In genomic region chr4:169238445-169238844, GRCh38 we compare ENCODE assay signal across 12 cellular contexts. TPM values are rescaled to one million over a fixed set of nuclear protein-coding genes. Genes with fewer than 3 reads are reported as not detected.
DNase-seq lines count a peak whose midpoint lies in the region; ATAC-seq and TF ChIP-seq lines count a peak whose summit lies in the region.
"Had no signal": no experiment of that assay in that cellular context is flagged by ENCODE, and none has a peak within 500 bp of the region (broad histone marks: within the 10 kb centered on the region; RNA-seq: fewer than 3 reads in every experiment).

No MANE protein-coding gene starts in this region.

- H2BK5ac ChIP-seq in IMR-90 (ENCODE audit: low read depth, low read length, poor library complexity, severe bottlenecking) = no peak overlapping the region

- no peaks in the 10 kb centered on the region for H3K36me3 Mint-ChIP-seq in CD8-positive, alpha-beta T cell

- intact Hi-C loops in IMR-90 (cut with micrococcal nuclease) = no loop called here
- intact Hi-C loops in right cardiac atrium (cut with DNase I) = no loop called here
- intact Hi-C loops in CD8-positive, alpha-beta T cell (cut with DNase I, micrococcal nuclease) = no loop called here

- BruUV-seq in IMR-90 (replicated peaks; lab: Mats Ljungman, UMichigan) = no TSS peak

- peaks cover 18% of the 10 kb centered on the region for H3K9me1 ChIP-seq in IMR-90 (ENCODE audit: insufficient read depth, low read length)

- no peak overlapping the region for H4K8ac ChIP-seq in IMR-90 (ENCODE audit: low read depth in 2 of 2, low read length in 2 of 2)

- H3K9me3 ChIP-seq in IMR-90 (ENCODE audit: control insufficient read depth, insufficient read depth, low read length) (no peaks in the 10 kb centered on the region), right cardiac atrium (ENCODE audit: control insufficient read depth, low read length) (no peaks in the 10 kb centered on the region), smooth muscle cell (replicated peaks; ENCODE audit: low read depth) (no peaks in the 10 kb centered on the region)
- no peaks in the 10 kb centered on the region for H3K9me3 ChIP-seq in CD8-positive, alpha-beta T cell (ENCODE audit: low read length)
- no peaks in the 10 kb centered on the region for H3K9me3 ChIP-seq in effector memory CD4-positive, alpha-beta T cell (ENCODE audit: control insufficient read depth, low read length)
- H3K9me3 ChIP-seq: suprapubic skin had no signal

- H3K18ac ChIP-seq in IMR-90 (ENCODE audit: low read depth, low read length) = no peak overlapping the region

- peaks cover 87% of the 10 kb centered on the region for H3K79me2 ChIP-seq in smooth muscle cell (ENCODE audit: low read depth)

- H2AK9ac ChIP-seq in IMR-90 (replicated peaks; ENCODE audit: low read depth, low read length, poor library complexity) = no peak overlapping the region

- H2BK120ac ChIP-seq in IMR-90 (ENCODE audit: low read depth, low read length) = no peak overlapping the region

- no peaks in the 10 kb centered on the region for H3K27me3 ChIP-seq in IMR-90 (ENCODE audit: control insufficient read depth, insufficient read depth, low read length)
- no peaks in the 10 kb centered on the region for H3K27me3 ChIP-seq in right cardiac atrium (ENCODE audit: control insufficient read depth, insufficient read depth)
- no peaks in the 10 kb centered on the region for H3K27me3 ChIP-seq in smooth muscle cell (ENCODE audit: low read depth)
- H3K27me3 ChIP-seq in CD8-positive, alpha-beta T cell (ENCODE audit: insufficient read depth, low read length) = no peaks in the 10 kb centered on the region
- H3K27me3 ChIP-seq in effector memory CD4-positive, alpha-beta T cell (replicated peaks; ENCODE audit: control insufficient read depth, insufficient read depth, low read length, poor library complexity, severe bottlenecking) = no peaks in the 10 kb centered on the region
- H3K27me3 ChIP-seq: suprapubic skin had no signal

- no peaks in the 10 kb centered on the region for H3F3A ChIP-seq in smooth muscle cell (ENCODE audit: low read depth)

- no peak overlapping the region for H3K4me2 ChIP-seq in IMR-90 (ENCODE audit: low read depth, low read length)
- no peak overlapping the region for H3K4me2 ChIP-seq in smooth muscle cell

- H3K27me3 Mint-ChIP-seq in CD8-positive, alpha-beta T cell (ENCODE audit: low read depth) = peaks cover 2% of the 10 kb centered on the region

- DNase-seq in IMR-90 (peak; percentile 47), amniotic epithelial cell (ENCODE audit: low read depth) (peak; percentile 51), right cardiac atrium (no peak), smooth muscle cell (lab: John Stamatoyannopoulos, UW; ENCODE audit: unreplicated experiment) (no peak), NCI-H2081 treated with DMSO at 0.1 percent for 48 hours (lab: John Stamatoyannopoulos, UW) (no peak)
- no peak for DNase-seq in CD8-positive, alpha-beta T cell
- no peak for DNase-seq in effector memory CD4-positive, alpha-beta T cell
- DNase-seq: Calu3, NCI-H1417, NCI-H748 treated with DMSO at 0.1 percent for 48 hours, SIG-M5 had no signal

- H3K36me3 ChIP-seq in IMR-90 (ENCODE audit: control insufficient read depth, insufficient read depth, low read length) = no peaks in the 10 kb centered on the region; the same call in 1 of the 2 replicates
- H3K36me3 ChIP-seq in smooth muscle cell (ENCODE audit: low read depth) = no peaks in the 10 kb centered on the region
- no peaks in the 10 kb centered on the region for H3K36me3 ChIP-seq in CD8-positive, alpha-beta T cell (ENCODE audit: insufficient read depth, low read length)
- no peaks in the 10 kb centered on the region for H3K36me3 ChIP-seq in effector memory CD4-positive, alpha-beta T cell (ENCODE audit: control insufficient read depth, insufficient read depth, low read length)
- H3K36me3 ChIP-seq: suprapubic skin had no signal

- H3K4me1 Mint-ChIP-seq in CD8-positive, alpha-beta T cell (ENCODE audit: low read depth) = no peaks in the 10 kb centered on the region

- no peak for TF ChIP-seq CTCF in IMR-90 (conservative IDR thresholded peaks at IDR 0.05; ENCODE audit: low read depth, low read length)
- TF ChIP-seq CTCF in smooth muscle cell (IDR thresholded peaks at IDR 0.05; ENCODE audit: borderline replicate concordance, insufficient read depth, poor library complexity, severe bottlenecking) = no peak
- no peak for TF ChIP-seq CTCF in CD8-positive, alpha-beta T cell (IDR thresholded peaks at IDR 0.05)

- CTCF ChIA-PET in IMR-90 (lab: Yijun Ruan, JAX) = interaction anchor here (0.6 kb wide), 2 partner anchors 35 to 40 kb away, joined by 3 read pairs; no protein-coding TSS in a partner anchor
- CTCF ChIA-PET in CD8-positive, alpha-beta T cell (lab: Charles Lee) = no interaction called here

- no peak overlapping the region for H3K4me3 ChIP-seq in IMR-90 (ENCODE audit: insufficient read depth, low read depth, low read length)
- H3K4me3 ChIP-seq in right cardiac atrium (ENCODE audit: low read length) = no peak overlapping the region
- H3K4me3 ChIP-seq in smooth muscle cell = no peak overlapping the region
- no peak overlapping the region for H3K4me3 ChIP-seq in CD8-positive, alpha-beta T cell (ENCODE audit: low read depth, low read length)
- no peak overlapping the region for H3K4me3 ChIP-seq in effector memory CD4-positive, alpha-beta T cell (ENCODE audit: insufficient read depth, low read depth, low read length, poor library complexity, severe bottlenecking)
- H3K4me3 ChIP-seq: suprapubic skin had no signal

- in situ Hi-C loops in IMR-90 (cut with MboI; ENCODE audit: low sequenced_read_pairs) = no loop called here

- no CpG with 5 or more reads among the region's 1 CpG for WGBS in IMR-90 (ENCODE audit: extremely low coverage in 2 of 2, insufficient read length in 1 of 2), 2 experiments
- WGBS in right cardiac atrium = 49% methylated on average over 1 of the region's 1 CpG
- WGBS in smooth muscle cell (ENCODE audit: low lambda C conversion rate) = 46% methylated on average over 1 of the region's 1 CpG

- H2BK15ac ChIP-seq in IMR-90 (ENCODE audit: low read depth, low read length) = no peak overlapping the region

- H3K9ac ChIP-seq in IMR-90 (ENCODE audit: low read depth, low read length) = no peak overlapping the region
- no peak overlapping the region for H3K9ac ChIP-seq in smooth muscle cell (ENCODE audit: low read depth)

- H4K5ac ChIP-seq in IMR-90 (ENCODE audit: low read depth, low read length) = no peak overlapping the region

- H3K4ac ChIP-seq in IMR-90 (ENCODE audit: low read depth, low read length) = no peak overlapping the region

- H4K20me1 ChIP-seq in IMR-90 (ENCODE audit: insufficient read depth, low read length) (peaks cover 75% of the 10 kb centered on the region), smooth muscle cell (ENCODE audit: low read depth) (peaks cover 70% of the 10 kb centered on the region)

- H3K14ac ChIP-seq in IMR-90 (replicated peaks; ENCODE audit: low read depth, low read length) = no peak overlapping the region

- H3K27ac ChIP-seq in IMR-90 (ENCODE audit: insufficient read depth, low read length) = no peak overlapping the region
- H3K27ac ChIP-seq in right cardiac atrium (ENCODE audit: low read length) = peak overlapping the region; percentile 15
- H3K27ac ChIP-seq in smooth muscle cell (ENCODE audit: low read depth) = peak overlapping the region; percentile 6
- no peak overlapping the region for H3K27ac ChIP-seq in CD8-positive, alpha-beta T cell (ENCODE audit: low read depth, low read length)
- H3K27ac ChIP-seq in effector memory CD4-positive, alpha-beta T cell (ENCODE audit: insufficient read depth, low read length, poor library complexity, severe bottlenecking) = no peak overlapping the region
- H3K27ac ChIP-seq: suprapubic skin had no signal

- H3K79me1 ChIP-seq in IMR-90 (ENCODE audit: low read depth in 1 of 2, low read length in 2 of 2) = peaks cover 22 to 73% of the 10 kb centered on the region in 2 experiments

- no peak overlapping the region for H2AFZ ChIP-seq in IMR-90 (replicated peaks; ENCODE audit: low read length, poor library complexity)
- H2AFZ ChIP-seq in smooth muscle cell (ENCODE audit: low read depth) = no peak overlapping the region

- H2AK5ac ChIP-seq in IMR-90 (ENCODE audit: low read depth, low read length) = no peak overlapping the region

- ATAC-seq in IMR-90 (ENCODE audit: low read depth) = peak; percentile 27; the same call in 1 of the 2 replicates
- ATAC-seq in right cardiac atrium = peak; percentile 53 to 85
- ATAC-seq in CD8-positive, alpha-beta T cell = no peak

- H3K27ac Mint-ChIP-seq in CD8-positive, alpha-beta T cell = no peak overlapping the region

- H3K4me3 Mint-ChIP-seq in CD8-positive, alpha-beta T cell = no peak overlapping the region

- no peak overlapping the region for H4K91ac ChIP-seq in IMR-90 (ENCODE audit: insufficient read depth, low read depth, low read length)

- POLR2A ChIA-PET in IMR-90 (lab: Charles Lee; ENCODE audit: unreplicated experiment) = no interaction called here
- POLR2A ChIA-PET in CD8-positive, alpha-beta T cell (lab: Charles Lee) = interaction anchor here (1.1 kb wide), 1 partner anchor 10 kb away, joined by 3 read pairs; no protein-coding TSS in a partner anchor

- 0 out of 2 replicates have a peak overlapping the region, but pooled peaks have one; percentile 0 for H3K23ac ChIP-seq in IMR-90 (ENCODE audit: low read depth, low read length)

- no peak overlapping the region for H3K56ac ChIP-seq in IMR-90 (ENCODE audit: extremely low read depth, insufficient read depth, low read length)

- dilution Hi-C loops in IMR-90 (cut with HindIII; ENCODE audit: low sequenced_read_pairs, unreplicated experiment) = no loop called here

- no peak for TF ChIP-seq POLR2A in IMR-90 (IDR thresholded peaks at IDR 0.05; ENCODE audit: low read depth, low read length)

- peaks cover 17% of the 10 kb centered on the region for H3K4me1 ChIP-seq in IMR-90 (ENCODE audit: control insufficient read depth, insufficient read depth, low read length)
- H3K4me1 ChIP-seq in right cardiac atrium (ENCODE audit: control insufficient read depth, insufficient read depth, low read length) = peaks cover 8% of the 10 kb centered on the region
- no peaks in the 10 kb centered on the region for H3K4me1 ChIP-seq in smooth muscle cell (ENCODE audit: low read depth)
- H3K4me1 ChIP-seq in CD8-positive, alpha-beta T cell (ENCODE audit: insufficient read depth, low read length) = no peaks in the 10 kb centered on the region
- H3K4me1 ChIP-seq in effector memory CD4-positive, alpha-beta T cell (ENCODE audit: control insufficient read depth, insufficient read depth, low read length, poor library complexity, severe bottlenecking) = no peaks in the 10 kb centered on the region

- TF ChIP-seq RAD21 in IMR-90 (IDR thresholded peaks at IDR 0.05; ENCODE audit: low read length) = no peak

- no peaks in the 10 kb centered on the region for H3K9me3 Mint-ChIP-seq in CD8-positive, alpha-beta T cell

- H2BK20ac ChIP-seq in IMR-90 (ENCODE audit: low read depth, low read length) = no peak overlapping the region

RNA-seq across cellular contexts. Expression of gene SH3RF1, which starts 32.3 kb away (rescaled TPM):
- 29.8 and 30.0 TPM in 2 replicates for total RNA-seq in IMR-90 (2012; rRNA removed)
- polyA plus RNA-seq in IMR-90 (2012; rRNA removed) = 22.0 and 23.1 TPM in 2 replicates
- 12.1 and 19.9 TPM in 2 replicates for polyA plus RNA-seq in IMR-90 (2012; cell fraction: cytosol; rRNA removed)
- 27.7 and 38.4 TPM in 2 replicates for polyA plus RNA-seq in IMR-90 (2012; cell fraction: nucleus; rRNA removed; ENCODE audit: low replicate concordance)
- total RNA-seq in right cardiac atrium = 10 to 100 TPM in 2 of 4 donors, 1 to 10 TPM in 2; 7.4 to 16.7 (median 9.9) TPM
- 2.4 TPM for polyA plus RNA-seq in right cardiac atrium
- 5.2 and 10.2 TPM in 2 replicates for total RNA-seq in smooth muscle cell
- 9.4 and 17.9 TPM in 2 replicates for polyA plus RNA-seq in smooth muscle cell
- not detected for total RNA-seq in CD8-positive, alpha-beta T cell

Comparison
In these comparisons a context has a peak if more than half of its experiments do, and no peak if none do; other contexts are left out.
1. DNase-seq: peak in IMR-90 (single experiment) and amniotic epithelial cell (single experiment); none in right cardiac atrium (0 of 3), smooth muscle cell (single experiment), NCI-H2081 treated with DMSO at 0.1 percent for 48 hours (single experiment), CD8-positive, alpha-beta T cell (0 of 7) and effector memory CD4-positive, alpha-beta T cell (0 of 3).
2. H3K27ac ChIP-seq: peak in right cardiac atrium (single experiment) and smooth muscle cell (single experiment); none in IMR-90 (single experiment), CD8-positive, alpha-beta T cell (single experiment) and effector memory CD4-positive, alpha-beta T cell (single experiment).